Comparison of ENCODE assay signal across 1 cellular context in genomic region chr10:77163670-77164348, GRCh38.
TF ChIP-seq lines count a peak whose summit lies in the region.

No MANE protein-coding gene starts in this region.

TF ChIP-seq in SK-N-SH treated with all-trans-retinoic acid at 6 μM for 48 hours, 23 proteins besides CTCF, POLR2A, EP300 and RAD21 (continued from another document):
- TF ChIP-seq, protein P1, sequence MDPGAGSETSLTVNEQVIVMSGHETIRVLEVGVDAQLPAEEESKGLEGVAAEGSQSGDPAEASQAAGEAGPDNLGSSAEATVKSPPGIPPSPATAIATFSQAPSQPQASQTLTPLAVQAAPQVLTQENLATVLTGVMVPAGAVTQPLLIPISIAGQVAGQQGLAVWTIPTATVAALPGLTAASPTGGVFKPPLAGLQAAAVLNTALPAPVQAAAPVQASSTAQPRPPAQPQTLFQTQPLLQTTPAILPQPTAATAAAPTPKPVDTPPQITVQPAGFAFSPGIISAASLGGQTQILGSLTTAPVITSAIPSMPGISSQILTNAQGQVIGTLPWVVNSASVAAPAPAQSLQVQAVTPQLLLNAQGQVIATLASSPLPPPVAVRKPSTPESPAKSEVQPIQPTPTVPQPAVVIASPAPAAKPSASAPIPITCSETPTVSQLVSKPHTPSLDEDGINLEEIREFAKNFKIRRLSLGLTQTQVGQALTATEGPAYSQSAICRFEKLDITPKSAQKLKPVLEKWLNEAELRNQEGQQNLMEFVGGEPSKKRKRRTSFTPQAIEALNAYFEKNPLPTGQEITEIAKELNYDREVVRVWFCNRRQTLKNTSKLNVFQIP (CRISPR knock-in tag; IDR thresholded peaks at IDR 0.05; ENCODE audit: borderline replicate concordance, low read depth) = no peak
- TF ChIP-seq ZFP30 (CRISPR knock-in tag; IDR thresholded peaks at IDR 0.05) (no peak), SNAI2 (CRISPR knock-in tag; IDR thresholded peaks at IDR 0.05) (no peak)
